14 cellular contexts compared by ENCODE assay signal in genomic region chr4:163590103-163590502, GRCh38.
DNase-seq lines count a peak whose midpoint lies in the region; ATAC-seq and TF ChIP-seq lines count a peak whose summit lies in the region.
"Had no signal": no experiment of that assay in that cellular context is flagged by ENCODE, and none has a peak within 500 bp of the region (broad histone marks: within the 10 kb centered on the region; RNA-seq: fewer than 3 reads in every experiment).

No MANE protein-coding gene starts in this region.

- no peak for DNase-seq in SK-N-MC (ENCODE audit: low read depth, low spot score)
- no peak for DNase-seq in HEK293T (ENCODE audit: extremely low spot score)
- DNase-seq in posterior cingulate gyrus: no peak
- no peak for DNase-seq in NCI-H226
- no peak for DNase-seq in activated CD4-positive, alpha-beta T cell treated with anti-CD3 and anti-CD28 coated beads for 1 hour
- DNase-seq: activated CD4-positive, alpha-beta T cell treated with anti-CD3 and anti-CD28 coated beads for 4 hours; activated T-cell treated with anti-CD3 and anti-CD28 coated beads, Interleukin-2, amount 50 U/mL, for 72 hours; GOT3; lower lobe of right lung; MG63; sigmoid colon had no signal

- CTCF ChIA-PET in HEK293T (lab: Yijun Ruan, JAX): no interaction called here

- H3K36me3 ChIP-seq in SK-N-MC (ENCODE audit: insufficient read depth, low read length): no peaks in the 10 kb centered on the region
- H3K36me3 ChIP-seq: lower lobe of right lung, MG63, sigmoid colon had no signal

- no peaks in the 10 kb centered on the region for H3K9me3 ChIP-seq in SK-N-MC (ENCODE audit: low read depth, low read length)
- H3K9me3 ChIP-seq: lower lobe of right lung, sigmoid colon had no signal

- POLR2A ChIA-PET in HEK293T (lab: Yijun Ruan, JAX): no interaction called here

- no peak overlapping the region for H3K9ac ChIP-seq in SK-N-MC (ENCODE audit: insufficient read length)

- intact Hi-C loops in posterior cingulate gyrus (cut with DNase I): no loop called here

- no peak overlapping the region for H3K4me3 ChIP-seq in SK-N-MC
- H3K4me3 ChIP-seq: lower lobe of right lung, MG63, sigmoid colon had no signal

- ATAC-seq in GM18870 (IDR thresholded peaks at IDR 0.05; ENCODE audit: unreplicated experiment) (peak; percentile 40), GM21576 (IDR thresholded peaks at IDR 0.05; ENCODE audit: unreplicated experiment) (peak; percentile 27), HG03095 (IDR thresholded peaks at IDR 0.05; ENCODE audit: unreplicated experiment) (peak; percentile 41)
- ATAC-seq: activated T-cell treated with anti-CD3 and anti-CD28 coated beads, Interleukin-2, amount 50 U/mL, for 72 hours had no signal

- H3K27ac ChIP-seq in SK-N-MC: peak overlapping the region; percentile 12
- H3K27ac ChIP-seq: lower lobe of right lung, sigmoid colon had no signal

TF ChIP-seq in HEK293T, 16 proteins besides CTCF, POLR2A, EP300 and RAD21:
- TF ChIP-seq CTBP1 (IDR thresholded peaks at IDR 0.05; ENCODE audit: borderline replicate concordance) (no peak), FOXK2 (IDR thresholded peaks at IDR 0.05) (no peak), L3MBTL2 (conservative IDR thresholded peaks at IDR 0.05) (no peak), SUZ12 (IDR thresholded peaks at IDR 0.05) (no peak), TARDBP (IDR thresholded peaks at IDR 0.05) (no peak), BHLHE40 (IDR thresholded peaks at IDR 0.05; ENCODE audit: borderline replicate concordance) (no peak)
